Comparison of ENCODE assay signal across 13 cellular contexts in the genomic region with DNA sequence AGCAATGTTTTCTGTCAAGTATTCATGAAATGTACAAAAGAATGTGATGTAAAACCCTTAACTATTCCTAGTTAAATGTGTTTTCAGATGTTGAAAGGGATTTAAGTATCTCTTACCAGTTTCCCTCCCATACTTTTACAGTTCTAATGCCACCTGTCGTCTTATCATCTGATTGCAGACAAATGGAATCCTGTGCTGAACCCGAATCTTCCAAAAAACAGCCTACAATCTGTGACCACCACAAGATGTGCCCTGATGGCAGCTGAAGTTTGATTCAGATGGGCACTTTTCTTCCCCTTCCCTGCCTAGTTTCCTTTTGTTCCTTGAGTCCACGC. TPM values are rescaled to one million over a fixed set of nuclear protein-coding genes. Genes with fewer than 3 reads are reported as not detected.
A peak's percentile ranks its signal among the peaks of the same experiment; 100 is the strongest.
DNase-seq lines count a peak whose midpoint lies in the region; ATAC-seq and TF ChIP-seq lines count a peak whose summit lies in the region.
"Had no signal": no experiment of that assay in that cellular context is flagged by ENCODE, and none has a peak within 500 bp of the region (broad histone marks: within the 10 kb centered on the region; RNA-seq: fewer than 3 reads in every experiment).

No MANE protein-coding gene starts in this region.

- no peaks in the 10 kb centered on the region for H3K27me3 Mint-ChIP-seq in T-helper 2 cell treated with Interferon-gamma antibody and Interleukin-4, amounts not matched to agents 5 μg/mL and 100 μg/mL, for 36 hours (ENCODE audit: low read depth)
- H3K27me3 Mint-ChIP-seq in activated T-helper 17 cell treated with anti-CD3 and anti-CD28 coated beads, Interleukin-2, amount 50 U/mL, for 72 hours: no peaks in the 10 kb centered on the region
- no peaks in the 10 kb centered on the region for H3K27me3 Mint-ChIP-seq in naive thymus-derived CD8-positive, alpha-beta T cell
- H3K27me3 Mint-ChIP-seq: dendritic cell treated with granulocyte-macrophage colony-stimulating factor and Interleukin-4, amounts not matched to agents 40 ng/mL and 50 ng/mL, for 4 days had no signal

- no peak overlapping the region for H3K27ac ChIP-seq in HCT116 (ENCODE audit: low read depth, low read length)
- H3K27ac ChIP-seq: upper lobe of left lung had no signal

- no peak for DNase-seq in T-helper 2 cell treated with Interferon-gamma antibody and Interleukin-4, amounts not matched to agents 5 μg/mL and 100 μg/mL, for 36 hours (ENCODE audit: low spot score)
- DNase-seq in T-helper 2 cell (no peak), HCT116 (ENCODE audit: low read depth, low spot score) (no peak), NCI-H510A treated with DMSO at 0.1 percent for 48 hours (lab: John Stamatoyannopoulos, UW) (no peak)
- DNase-seq in naive thymus-derived CD8-positive, alpha-beta T cell: no peak
- no peak for DNase-seq in stimulated activated CD8-positive, alpha-beta memory T cell treated with anti-CD3 and anti-CD28 coated beads, Interleukin-4, amount 100 ng/mL, for 48 hours
- DNase-seq: anterior cingulate cortex, DMS53 had no signal

- no peaks in the 10 kb centered on the region for H3K9me2 ChIP-seq in HCT116 (ENCODE audit: insufficient read depth)

- no peaks in the 10 kb centered on the region for H4K20me1 ChIP-seq in HCT116 (ENCODE audit: insufficient read depth)

- POLR2A ChIA-PET in HCT116 (lab: Charles Lee): interaction anchor here (2.6 kb wide), 1 partner anchor 256 kb away, joined by 10 read pairs; no protein-coding TSS in a partner anchor
- POLR2A ChIA-PET in naive thymus-derived CD8-positive, alpha-beta T cell (lab: Charles Lee): interaction anchor here (1.1 kb wide), 1 partner anchor 9 kb away, joined by 3 read pairs; a partner anchor contains a TSS

- H3K27me3 ChIP-seq in HCT116 (ENCODE audit: insufficient read depth, low read length): no peaks in the 10 kb centered on the region
- H3K27me3 ChIP-seq: upper lobe of left lung had no signal

- CTCF ChIA-PET in HCT116 (lab: Charles Lee): no interaction called here

- H3K4me3 Mint-ChIP-seq in T-helper 2 cell treated with Interferon-gamma antibody and Interleukin-4, amounts not matched to agents 5 μg/mL and 100 μg/mL, for 36 hours: peak overlapping the region; percentile 88
- H3K4me3 Mint-ChIP-seq in activated T-helper 17 cell treated with anti-CD3 and anti-CD28 coated beads, Interleukin-2, amount 50 U/mL, for 72 hours: peak overlapping the region; percentile 92
- H3K4me3 Mint-ChIP-seq in naive thymus-derived CD8-positive, alpha-beta T cell: peak overlapping the region in 9 of 10 donors; percentile 69 to 96 (median 83)

- peak overlapping the region; percentile 87 for H3K4me2 ChIP-seq in HCT116 (ENCODE audit: low read length)

- H3K9me3 ChIP-seq in HCT116 (ENCODE audit: control insufficient read depth in 1 of 2, insufficient read depth in 1 of 2, low read depth in 1 of 2, low read length in 2 of 2): no peaks in the 10 kb centered on the region
- H3K9me3 ChIP-seq: upper lobe of left lung had no signal

- no peak for TF ChIP-seq RAD21 in HCT116 (IDR thresholded peaks at IDR 0.05; ENCODE audit: low read depth)

- peaks cover 5 to 16% of the 10 kb centered on the region in 2 experiments; a peak in 2 of 4 replicates for H3K4me1 ChIP-seq in HCT116 (ENCODE audit: control insufficient read depth in 1 of 2, insufficient read depth in 2 of 2, low read length in 2 of 2)

- no peak for TF ChIP-seq CTCF in HCT116 (IDR thresholded peaks at IDR 0.05 in 2 of 3, conservative IDR thresholded peaks at IDR 0.05 in 1 of 3; ENCODE audit: borderline replicate concordance in 1 of 3, insufficient read depth in 1 of 3, low read depth in 2 of 3, low read length in 2 of 3)

- RAD21 ChIA-PET in HCT116 (lab: Charles Lee; ENCODE audit: low non-redundant PET in 1 of 2, low total read pairs in 2 of 2, uncharacterized antibody in 2 of 2, unreplicated experiment in 2 of 2): no interaction called here

- H3K36me3 Mint-ChIP-seq in T-helper 2 cell treated with Interferon-gamma antibody and Interleukin-4, amounts not matched to agents 5 μg/mL and 100 μg/mL, for 36 hours (ENCODE audit: low read depth): peaks cover 26% of the 10 kb centered on the region
- peaks cover 61% of the 10 kb centered on the region for H3K36me3 Mint-ChIP-seq in activated T-helper 17 cell treated with anti-CD3 and anti-CD28 coated beads, Interleukin-2, amount 50 U/mL, for 72 hours (ENCODE audit: low read depth)
- peaks cover 0 to 44% (median 9%) of the 10 kb centered on the region in 3 donors for H3K36me3 Mint-ChIP-seq in naive thymus-derived CD8-positive, alpha-beta T cell

- ATAC-seq in HCT116 (no peak), GM21423 (IDR thresholded peaks at IDR 0.05; ENCODE audit: unreplicated experiment) (no peak)
- no peak for ATAC-seq in activated T-helper 17 cell treated with anti-CD3 and anti-CD28 coated beads, Interleukin-2, amount 50 U/mL, for 72 hours (replicated peaks)
- no peak for ATAC-seq in naive thymus-derived CD8-positive, alpha-beta T cell

- no peak overlapping the region for H3K9ac ChIP-seq in HCT116 (ENCODE audit: low read length)

- intact Hi-C loops in HCT116 (cut with micrococcal nuclease): loop anchor here (5.0 to 10.0 kb wide), 3 partner anchors 148 to 425 kb away; a partner anchor contains a TSS

- no peaks in the 10 kb centered on the region for H3K9me3 Mint-ChIP-seq in T-helper 2 cell treated with Interferon-gamma antibody and Interleukin-4, amounts not matched to agents 5 μg/mL and 100 μg/mL, for 36 hours
- no peaks in the 10 kb centered on the region for H3K9me3 Mint-ChIP-seq in activated T-helper 17 cell treated with anti-CD3 and anti-CD28 coated beads, Interleukin-2, amount 50 U/mL, for 72 hours
- no peaks in the 10 kb centered on the region for H3K9me3 Mint-ChIP-seq in naive thymus-derived CD8-positive, alpha-beta T cell
- H3K9me3 Mint-ChIP-seq: dendritic cell treated with granulocyte-macrophage colony-stimulating factor and Interleukin-4, amounts not matched to agents 40 ng/mL and 50 ng/mL, for 4 days had no signal

- H3K36me3 ChIP-seq in HCT116 (ENCODE audit: control insufficient read depth in 1 of 2, insufficient read depth in 2 of 2, low read length in 2 of 2): peaks cover 25 to 26% of the 10 kb centered on the region in 2 experiments

- H3K4me3 ChIP-seq in HCT116 (replicated peaks in 1 of 2; ENCODE audit: low read depth in 1 of 2, low read length in 2 of 2): peak overlapping the region in 1 of 2 experiments; percentile 98; a peak in 1 of 4 replicates

- H2AFZ ChIP-seq in HCT116 (ENCODE audit: low read depth, low read length, poor library complexity, severe bottlenecking): no peak overlapping the region

- peak overlapping the region; percentile 74 for H3K27ac Mint-ChIP-seq in T-helper 2 cell treated with Interferon-gamma antibody and Interleukin-4, amounts not matched to agents 5 μg/mL and 100 μg/mL, for 36 hours
- H3K27ac Mint-ChIP-seq in activated T-helper 17 cell treated with anti-CD3 and anti-CD28 coated beads, Interleukin-2, amount 50 U/mL, for 72 hours: peak overlapping the region; percentile 67
- H3K27ac Mint-ChIP-seq in naive thymus-derived CD8-positive, alpha-beta T cell: peak overlapping the region in 8 of 10 donors; percentile 17 to 85 (median 72)

- TF ChIP-seq POLR2A in HCT116 (IDR thresholded peaks at IDR 0.05; ENCODE audit: borderline replicate concordance, extremely low read depth, insufficient read depth, insufficient read length): no peak

- H3K4me1 Mint-ChIP-seq in T-helper 2 cell treated with Interferon-gamma antibody and Interleukin-4, amounts not matched to agents 5 μg/mL and 100 μg/mL, for 36 hours (ENCODE audit: low read depth): peaks cover 12% of the 10 kb centered on the region
- peaks cover 5% of the 10 kb centered on the region for H3K4me1 Mint-ChIP-seq in activated T-helper 17 cell treated with anti-CD3 and anti-CD28 coated beads, Interleukin-2, amount 50 U/mL, for 72 hours
- peaks cover 2 to 30% (median 10%) of the 10 kb centered on the region in 4 donors for H3K4me1 Mint-ChIP-seq in naive thymus-derived CD8-positive, alpha-beta T cell

- BruUV-seq in HCT116 (replicated peaks; lab: Mats Ljungman, UMichigan): no TSS peak

- peaks cover 30% of the 10 kb centered on the region for H3K79me2 ChIP-seq in HCT116 (ENCODE audit: insufficient read depth, low read length)

TF ChIP-seq in HCT116, 20 proteins besides CTCF, POLR2A, EP300 and RAD21 (continues in another document):
- no peak for TF ChIP-seq SP1 (IDR thresholded peaks at IDR 0.05; ENCODE audit: low read depth)
- no peak for TF ChIP-seq CEBPB (IDR thresholded peaks at IDR 0.05; ENCODE audit: low read depth)
- no peak for TF ChIP-seq ELF1 (IDR thresholded peaks at IDR 0.05; ENCODE audit: borderline replicate concordance, low read depth)
- TF ChIP-seq JUND (IDR thresholded peaks at IDR 0.05): no peak
- no peak for TF ChIP-seq FOSL1 (IDR thresholded peaks at IDR 0.05; ENCODE audit: low read depth)
- no peak for TF ChIP-seq EZH2phosphoT487 (IDR thresholded peaks at IDR 0.05; ENCODE audit: borderline replicate concordance)

RNA-seq across cellular contexts. Expression of a gene that starts 1.9 kb away (rescaled TPM):
- 292 TPM for total RNA-seq in HCT116 (2021; ENCODE audit: unreplicated experiment)
- polyA plus RNA-seq in HCT116 (2012): 171 and 250 TPM in 2 replicates
- total RNA-seq in activated T-helper 17 cell treated with anti-CD3 and anti-CD28 coated beads, Interleukin-2, amount 50 U/mL, for 72 hours: 100 to 1,000 TPM; 124 to 320 TPM
- total RNA-seq in naive thymus-derived CD8-positive, alpha-beta T cell: 100 to 1,000 TPM; 134 to 135 TPM
- 100 to 1,000 TPM; 433 to 440 (median 433) TPM for polyA plus RNA-seq in naive thymus-derived CD8-positive, alpha-beta T cell

RNA-seq across cellular contexts. Expression of a gene that starts 8.8 kb away (rescaled TPM):
- 2.9 TPM for total RNA-seq in HCT116 (2021; ENCODE audit: unreplicated experiment)
- polyA plus RNA-seq in HCT116 (2012): 0.73 and 0.99 TPM in 2 replicates
- not detected for total RNA-seq in activated T-helper 17 cell treated with anti-CD3 and anti-CD28 coated beads, Interleukin-2, amount 50 U/mL, for 72 hours
- not detected for total RNA-seq in naive thymus-derived CD8-positive, alpha-beta T cell
- polyA plus RNA-seq in naive thymus-derived CD8-positive, alpha-beta T cell: not detected
- total RNA-seq: A172 had no signal

RNA-seq across cellular contexts. Expression of a gene that starts 9.7 kb away (rescaled TPM):
- total RNA-seq in HCT116 (2021; ENCODE audit: unreplicated experiment): 5.9 TPM
- polyA plus RNA-seq in HCT116 (2012): 6.3 TPM in 2 replicates
- 1 to 10 TPM; 2.6 to 2.9 TPM for total RNA-seq in activated T-helper 17 cell treated with anti-CD3 and anti-CD28 coated beads, Interleukin-2, amount 50 U/mL, for 72 hours
- 1 to 10 TPM; 7.5 to 7.6 TPM for total RNA-seq in naive thymus-derived CD8-positive, alpha-beta T cell
- 1 to 10 TPM in 2 of 3 donors, under 1 TPM in 1; 0.91 to 2.8 (median 2.1) TPM for polyA plus RNA-seq in naive thymus-derived CD8-positive, alpha-beta T cell

RNA-seq across cellular contexts. Expression of a gene that starts 42.2 kb away (rescaled TPM):
- total RNA-seq in HCT116 (2021; ENCODE audit: unreplicated experiment): 1.2 TPM
- polyA plus RNA-seq in HCT116 (2012): 0.06 TPM in 1 of 2 replicates, not detected in the other
- not detected for total RNA-seq in activated T-helper 17 cell treated with anti-CD3 and anti-CD28 coated beads, Interleukin-2, amount 50 U/mL, for 72 hours
- total RNA-seq in naive thymus-derived CD8-positive, alpha-beta T cell: not detected
- not detected for polyA plus RNA-seq in naive thymus-derived CD8-positive, alpha-beta T cell
- total RNA-seq: A172 had no signal

RNA-seq across cellular contexts. Expression of a gene that starts 53.9 kb away (rescaled TPM):
- total RNA-seq in HCT116 (2021; ENCODE audit: unreplicated experiment): 4.8 TPM
- polyA plus RNA-seq in HCT116 (2012): 4.1 and 5.5 TPM in 2 replicates
- 10 to 100 TPM in 1 of 2 donors, 1 to 10 TPM in 1; 9.4 to 12.0 TPM for total RNA-seq in activated T-helper 17 cell treated with anti-CD3 and anti-CD28 coated beads, Interleukin-2, amount 50 U/mL, for 72 hours
- 10 to 100 TPM in 1 of 2 experiments, 1 to 10 TPM in 1; 9.2 to 10.8 TPM for total RNA-seq in naive thymus-derived CD8-positive, alpha-beta T cell
- 1 to 10 TPM; 2.6 to 9.4 (median 6.1) TPM for polyA plus RNA-seq in naive thymus-derived CD8-positive, alpha-beta T cell
